1 cellular context compared by ENCODE assay signal in genomic region chr9:132183134-132183533, GRCh38.
TF ChIP-seq lines count a peak whose summit lies in the region.

No MANE protein-coding gene starts in this region.

TF ChIP-seq in H1, 55 proteins besides CTCF, POLR2A, EP300 and RAD21 (continued from another document):
- no peak for TF ChIP-seq TAF7 (optimal IDR thresholded peaks at IDR 0.05; ENCODE audit: borderline replicate concordance, low read depth, low read length)
